ENCODE assay signal across 13 cellular contexts in genomic region chrX:17692709-17693346, GRCh38. TPM values are rescaled to one million over a fixed set of nuclear protein-coding genes. Genes with fewer than 3 reads are reported as not detected.
DNase-seq lines count a peak whose midpoint lies in the region; ATAC-seq and TF ChIP-seq lines count a peak whose summit lies in the region.
"Had no signal": no experiment of that assay in that cellular context is flagged by ENCODE, and none has a peak within 500 bp of the region (broad histone marks: within the 10 kb centered on the region; RNA-seq: fewer than 3 reads in every experiment).

No MANE protein-coding gene starts in this region.

- no peak overlapping the region for H2BK12ac ChIP-seq in H9 (ENCODE audit: insufficient read length, low read depth, low read length)

- H3K36me3 Mint-ChIP-seq in H9 (ENCODE audit: insufficient read depth in 1 of 3, low read depth in 3 of 3) = no peaks in the 10 kb centered on the region

- no peak overlapping the region for H3K18ac ChIP-seq in H9 (ENCODE audit: insufficient read length, low read depth, low read length)

- no peaks in the 10 kb centered on the region; the same call in 1 of the 2 replicates for H3K4me1 ChIP-seq in H9 (ENCODE audit: insufficient read depth, low read length)
- no peaks in the 10 kb centered on the region for H3K4me1 ChIP-seq in left lung

- no peak overlapping the region for H4K8ac ChIP-seq in H9 (replicated peaks; ENCODE audit: insufficient read length, low read depth, low read length)

- H3K4me3 ChIP-seq in epithelial cell of esophagus (ENCODE audit: low read length) (no peak overlapping the region), left lung (no peak overlapping the region)
- H3K4me3 ChIP-seq: hepatocyte had no signal

- no peak overlapping the region for H3K23ac ChIP-seq in H9 (ENCODE audit: insufficient read length, low read depth, low read length)

- H2BK5ac ChIP-seq in H9 (ENCODE audit: insufficient read length, low read length) = no peak overlapping the region

- no peaks in the 10 kb centered on the region for H3K79me2 ChIP-seq in H9 (ENCODE audit: insufficient read depth, low read length)
- H3K79me2 ChIP-seq: hepatocyte had no signal

- H3K27ac Mint-ChIP-seq in H9 = no peak overlapping the region
- H3K27ac Mint-ChIP-seq: activated CD4-positive, alpha-beta T cell treated with anti-CD3 and anti-CD28 coated beads, Interleukin-2, amount 10 ng/mL, durations not matched to agents 24 days and 14 days had no signal

- no peaks in the 10 kb centered on the region for H3K27me3 ChIP-seq in H9 (ENCODE audit: insufficient read depth, low read length)
- no peaks in the 10 kb centered on the region for H3K27me3 ChIP-seq in left lung
- H3K27me3 ChIP-seq: hepatocyte had no signal

- no peak overlapping the region for H3K56ac ChIP-seq in H9 (ENCODE audit: insufficient read length, low read depth, low read length)

- no peak overlapping the region for H3K14ac ChIP-seq in H9 (ENCODE audit: insufficient read depth, low read length)

- H2BK15ac ChIP-seq in H9 (ENCODE audit: low read depth, low read length) = no peak overlapping the region

- no peak overlapping the region for H3T11ph ChIP-seq in H9 (ENCODE audit: low read length)

- no peaks in the 10 kb centered on the region for H3K27me3 Mint-ChIP-seq in H9 (ENCODE audit: low read depth)
- H3K27me3 Mint-ChIP-seq: activated CD4-positive, alpha-beta T cell treated with anti-CD3 and anti-CD28 coated beads, Interleukin-2, amount 10 ng/mL, durations not matched to agents 24 days and 14 days had no signal

- no peak overlapping the region for H3K4me3 Mint-ChIP-seq in H9
- H3K4me3 Mint-ChIP-seq: activated CD4-positive, alpha-beta T cell treated with anti-CD3 and anti-CD28 coated beads, Interleukin-2, amount 10 ng/mL, durations not matched to agents 24 days and 14 days had no signal

- H3K9me3 Mint-ChIP-seq in H9 = no peaks in the 10 kb centered on the region
- H3K9me3 Mint-ChIP-seq: activated CD4-positive, alpha-beta T cell treated with anti-CD3 and anti-CD28 coated beads, Interleukin-2, amount 10 ng/mL, durations not matched to agents 24 days and 14 days had no signal

- DNase-seq in AG09319 (ENCODE audit: extremely low read depth, low read depth) = peak; percentile 45
- peak; percentile 48 for DNase-seq in H9
- peak; percentile 90 for DNase-seq in NCI-H69 (lab: John Stamatoyannopoulos, UW)
- DNase-seq in epithelial cell of esophagus (ENCODE audit: low read depth) = peak; percentile 29
- DNase-seq in pons (ENCODE audit: low spot score) = no peak
- no peak for DNase-seq in left lung
- no peak for DNase-seq in epidermal melanocyte (ENCODE audit: insufficient read length, low spot score)
- DNase-seq: activated CD4-positive, alpha-beta T cell treated with anti-CD3 and anti-CD28 coated beads, Interleukin-2, amount 10 ng/mL, durations not matched to agents 24 days and 14 days; DND-41; NK-92 treated with Interleukin-12 subunit alpha and Interleukin-12 subunit beta, amount 100 ng/mL, for 24 hours had no signal

- H3K9me3 ChIP-seq in H9 (ENCODE audit: control insufficient read depth, low read depth, low read length) (no peaks in the 10 kb centered on the region), left lung (no peaks in the 10 kb centered on the region)

- H4K91ac ChIP-seq in H9 (ENCODE audit: insufficient read length, low read depth, low read length) = no peak overlapping the region

- H3K36me3 ChIP-seq in left lung = no peaks in the 10 kb centered on the region

- no peaks in the 10 kb centered on the region for H4K20me1 ChIP-seq in H9 (ENCODE audit: control insufficient read depth, insufficient read depth, insufficient read length)

- no peaks in the 10 kb centered on the region for H3K79me1 ChIP-seq in H9 (ENCODE audit: insufficient read depth, low read depth, low read length, poor library complexity, severe bottlenecking)

- H3K27ac ChIP-seq in H9 (ENCODE audit: insufficient read length, low read depth, low read length) = no peak overlapping the region
- H3K27ac ChIP-seq in left lung = no peak overlapping the region
- H3K27ac ChIP-seq: hepatocyte, HL-60 had no signal

- peaks cover 16 to 18% of the 10 kb centered on the region in 2 experiments for H3K4me1 Mint-ChIP-seq in H9
- H3K4me1 Mint-ChIP-seq: activated CD4-positive, alpha-beta T cell treated with anti-CD3 and anti-CD28 coated beads, Interleukin-2, amount 10 ng/mL, durations not matched to agents 24 days and 14 days had no signal

- no peak overlapping the region for H3K4ac ChIP-seq in H9 (ENCODE audit: low read depth, low read length)

- H2BK20ac ChIP-seq in H9 (ENCODE audit: low read depth, low read length, poor library complexity, severe bottlenecking) = no peak overlapping the region

- no peak overlapping the region for H3K9ac ChIP-seq in H9 (ENCODE audit: extremely low read depth, insufficient read length, low read length)

- ATAC-seq in GM18861 (IDR thresholded peaks at IDR 0.05; ENCODE audit: unreplicated experiment) (no peak), left lung (no peak)

- intact Hi-C loops in left lung (cut with DNase I) = no loop called here

- no peak overlapping the region for H2AK5ac ChIP-seq in H9 (ENCODE audit: insufficient read length, low read length)

- no peak overlapping the region for H4K5ac ChIP-seq in H9 (ENCODE audit: insufficient read length, low read depth, low read length)

- TF ChIP-seq CTCF in AG09319 (IDR thresholded peaks at IDR 0.05; ENCODE audit: low read depth, low read length) = no peak
- no peak for TF ChIP-seq CTCF in H9 (conservative IDR thresholded peaks at IDR 0.05)
- TF ChIP-seq CTCF in epithelial cell of esophagus (IDR thresholded peaks at IDR 0.05; ENCODE audit: insufficient read depth, low read depth, low read length, missing control alignments) = no peak
- no peak for TF ChIP-seq CTCF in left lung (IDR thresholded peaks at IDR 0.05)

- H2AFZ ChIP-seq in H9 (ENCODE audit: low read length) = no peak overlapping the region
- H2AFZ ChIP-seq: hepatocyte had no signal

- H3K4me2 ChIP-seq in H9 (ENCODE audit: insufficient read depth, insufficient read length, low read length) = no peak overlapping the region
- H3K4me2 ChIP-seq: hepatocyte had no signal

- H3K23me2 ChIP-seq in H9 (ENCODE audit: insufficient read length, low read depth, low read length, poor library complexity, severe bottlenecking) = no peaks in the 10 kb centered on the region

- H2BK120ac ChIP-seq in H9 (ENCODE audit: low read depth, low read length, poor library complexity, severe bottlenecking) = no peak overlapping the region

- WGBS in H9 (ENCODE audit: extremely low coverage, insufficient read length, low lambda C conversion rate) = no CpG with 5 or more reads among the region's 5 CpGs

RNA-seq across cellular contexts. Expression of gene SCML1, which starts 44.5 kb away (rescaled TPM):
- total RNA-seq in H9 (2021) (1.3 and 1.6 TPM in 2 replicates), left lung (10 to 100 TPM in 1 of 2 donors, 1 to 10 TPM in 1; 7.7 to 10.3 TPM)

Comparison
In these comparisons a context has a peak if more than half of its experiments do, and no peak if none do; other contexts are left out.
1. DNase-seq: peak in AG09319 (single experiment), H9 (single experiment), NCI-H69 (single experiment) and epithelial cell of esophagus (single experiment); none in pons (single experiment), left lung (0 of 2) and epidermal melanocyte (single experiment).